In the genomic region with DNA sequence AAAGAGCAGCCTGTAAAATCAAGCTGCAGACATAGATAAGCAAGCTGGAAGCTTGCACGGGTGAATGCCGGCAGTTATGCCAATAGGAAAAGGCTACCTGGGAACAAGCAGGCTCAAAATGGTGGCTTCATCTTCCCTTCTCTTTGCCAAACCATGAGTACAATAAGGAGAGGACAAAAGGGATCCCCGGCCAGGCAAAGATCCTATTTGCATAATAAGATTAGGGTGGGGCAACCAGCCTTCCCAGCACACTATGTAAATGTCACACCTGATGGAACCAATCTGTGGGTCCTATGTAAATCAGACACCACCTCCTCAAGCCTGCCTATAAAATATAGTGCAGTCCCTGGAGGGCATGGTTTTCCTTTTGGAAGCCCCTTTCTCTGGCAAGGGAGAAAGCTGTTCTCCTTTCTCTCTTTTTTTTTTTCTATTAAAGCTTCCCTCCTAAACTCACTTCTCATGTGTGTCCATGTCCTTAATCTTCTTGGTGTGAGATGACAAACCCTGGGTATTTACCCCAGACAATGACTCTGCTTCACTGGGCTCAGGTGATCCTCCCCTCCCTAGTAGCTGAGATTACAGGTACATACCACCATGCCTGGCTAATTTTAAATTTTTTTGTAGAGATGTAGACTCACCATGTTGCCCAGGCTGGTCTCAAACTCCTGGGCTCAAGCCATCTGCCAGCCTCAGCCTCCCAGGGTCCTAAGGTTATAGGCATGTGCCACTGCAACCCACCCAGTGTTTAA, we compare ENCODE assay signal across 12 cellular contexts. TPM values are rescaled to one million over a fixed set of nuclear protein-coding genes. Genes with fewer than 3 reads are reported as not detected.
DNase-seq lines count a peak whose midpoint lies in the region; ATAC-seq lines count a peak whose summit lies in the region.
"Had no signal": no experiment of that assay in that cellular context is flagged by ENCODE, and none has a peak within 500 bp of the region (broad histone marks: within the 10 kb centered on the region; RNA-seq: fewer than 3 reads in every experiment).

No MANE protein-coding gene starts in this region.

- H4K91ac ChIP-seq in mesenchymal stem cell (ENCODE audit: low read length), result no peak overlapping the region

- no peak overlapping the region for H2BK15ac ChIP-seq in mesenchymal stem cell (ENCODE audit: low read depth, poor library complexity, severe bottlenecking)

- H3K4me1 Mint-ChIP-seq in T-helper 17 cell, result no peaks in the 10 kb centered on the region
- H3K4me1 Mint-ChIP-seq: activated CD4-positive, alpha-beta T cell treated with anti-CD3 and anti-CD28 coated beads, Interleukin-2, amount 10 ng/mL, durations not matched to agents 24 days and 14 days; activated T-helper 17 cell treated with anti-CD3 and anti-CD28 coated beads, Interleukin-2, amount 50 U/mL, for 72 hours had no signal

- H3K9ac ChIP-seq in ES-I3 (ENCODE audit: low read depth, low read length) (0 out of 2 replicates have a peak overlapping the region, but pooled peaks have one; percentile 12), mesenchymal stem cell (ENCODE audit: low read length) (no peak overlapping the region)

- H2BK5ac ChIP-seq in mesenchymal stem cell (ENCODE audit: low read depth, low read length, poor library complexity, severe bottlenecking), result no peak overlapping the region

- no peak overlapping the region for H3K4me2 ChIP-seq in mesenchymal stem cell (ENCODE audit: low read length, poor library complexity, severe bottlenecking)

- no peaks in the 10 kb centered on the region for H3K4me1 ChIP-seq in ES-I3 (ENCODE audit: insufficient read depth, low read length)
- peaks cover 2% of the 10 kb centered on the region for H3K4me1 ChIP-seq in SJCRH30
- H3K4me1 ChIP-seq in mesenchymal stem cell (ENCODE audit: control insufficient read depth, insufficient read depth, low read depth, low read length), result no peaks in the 10 kb centered on the region

- H3K18ac ChIP-seq in mesenchymal stem cell (ENCODE audit: low read depth in 1 of 2, low read length in 2 of 2), result no peak overlapping the region

- no peak overlapping the region for H4K8ac ChIP-seq in mesenchymal stem cell (ENCODE audit: low read length)

- H3K36me3 ChIP-seq in ES-I3 (ENCODE audit: insufficient read depth, low read length), result no peaks in the 10 kb centered on the region
- H3K36me3 ChIP-seq in SJCRH30, result no peaks in the 10 kb centered on the region
- no peaks in the 10 kb centered on the region for H3K36me3 ChIP-seq in mesenchymal stem cell (ENCODE audit: control insufficient read depth in 1 of 2, insufficient read depth in 2 of 2, low read depth in 1 of 2, low read length in 2 of 2)

- H3K27me3 ChIP-seq in SJCRH30 (no peaks in the 10 kb centered on the region), mesenchymal stem cell (ENCODE audit: control insufficient read depth in 1 of 2, insufficient read depth in 1 of 2, low read length in 2 of 2) (peaks cover 0 to 4% of the 10 kb centered on the region in 2 experiments)

- no peak overlapping the region for H3K4ac ChIP-seq in mesenchymal stem cell (ENCODE audit: low read depth in 1 of 2, low read length in 2 of 2)

- no peak overlapping the region for H2BK12ac ChIP-seq in mesenchymal stem cell (ENCODE audit: low read length in 2 of 2)

- no peak overlapping the region for H3K23ac ChIP-seq in mesenchymal stem cell (ENCODE audit: low read length in 2 of 2)

- H3K36me3 Mint-ChIP-seq in T-helper 17 cell (ENCODE audit: low read depth), result no peaks in the 10 kb centered on the region
- H3K36me3 Mint-ChIP-seq: CD8-positive, alpha-beta T cell had no signal

- no peak overlapping the region for H3K27ac Mint-ChIP-seq in T-helper 17 cell
- H3K27ac Mint-ChIP-seq: activated CD4-positive, alpha-beta T cell treated with anti-CD3 and anti-CD28 coated beads, Interleukin-2, amount 10 ng/mL, durations not matched to agents 24 days and 14 days; activated T-helper 17 cell treated with anti-CD3 and anti-CD28 coated beads, Interleukin-2, amount 50 U/mL, for 72 hours; CD8-positive, alpha-beta T cell had no signal

- no peak overlapping the region for H3K27ac ChIP-seq in SJCRH30
- H3K27ac ChIP-seq in mesenchymal stem cell (ENCODE audit: low read length, poor library complexity, severe bottlenecking), result no peak overlapping the region
- H3K27ac ChIP-seq: SK-N-MC had no signal

- DNase-seq in NCI-H146 (lab: John Stamatoyannopoulos, UW) (peak; percentile 93), SJCRH30 (peak; percentile 57 to 68), left kidney (ENCODE audit: low read depth, low spot score) (peak; percentile 57), mesenchymal stem cell (no peak), T-helper 17 cell (no peak)
- DNase-seq in activated CD4-positive, alpha-beta T cell treated with anti-CD3 and anti-CD28 coated beads, Interleukin-2, amount 50 U/mL, for 48 hours, result no peak
- DNase-seq: activated CD4-positive, alpha-beta T cell treated with anti-CD3 and anti-CD28 coated beads, Interleukin-2, amount 10 ng/mL, durations not matched to agents 24 days and 14 days; CD8-positive, alpha-beta T cell; NCI-H446 had no signal

- WGBS in mesenchymal stem cell, result 80% methylated on average over 3 of the region's 3 CpGs

- H3K4me3 ChIP-seq in SJCRH30, result peak overlapping the region; percentile 37
- no peak overlapping the region for H3K4me3 ChIP-seq in mesenchymal stem cell (ENCODE audit: insufficient read depth in 1 of 2, low read depth in 1 of 2, low read length in 2 of 2)
- H3K4me3 ChIP-seq: SK-N-MC had no signal

- ATAC-seq in T-helper 17 cell, result no peak
- ATAC-seq: activated T-helper 17 cell treated with anti-CD3 and anti-CD28 coated beads, Interleukin-2, amount 50 U/mL, for 72 hours; CD8-positive, alpha-beta T cell had no signal

- no peak overlapping the region for H3K14ac ChIP-seq in mesenchymal stem cell (ENCODE audit: low read length in 2 of 2)

- H3K9me3 ChIP-seq in ES-I3 (ENCODE audit: control insufficient read depth, insufficient read depth, low read length), result no peaks in the 10 kb centered on the region
- no peaks in the 10 kb centered on the region for H3K9me3 ChIP-seq in SJCRH30 (replicated peaks)
- no peaks in the 10 kb centered on the region for H3K9me3 ChIP-seq in mesenchymal stem cell (ENCODE audit: control insufficient read depth, low read length)
- no peaks in the 10 kb centered on the region for H3K9me3 ChIP-seq in T-helper 17 cell (ENCODE audit: control insufficient read depth, low read length, poor library complexity, severe bottlenecking)

- no peaks in the 10 kb centered on the region for H3K27me3 Mint-ChIP-seq in T-helper 17 cell
- H3K27me3 Mint-ChIP-seq: activated CD4-positive, alpha-beta T cell treated with anti-CD3 and anti-CD28 coated beads, Interleukin-2, amount 10 ng/mL, durations not matched to agents 24 days and 14 days had no signal

- no peaks in the 10 kb centered on the region for H3K79me1 ChIP-seq in mesenchymal stem cell (replicated peaks; ENCODE audit: low read length, poor library complexity, severe bottlenecking)

- no peak overlapping the region for H2AFZ ChIP-seq in mesenchymal stem cell (ENCODE audit: low read depth, low read length)

- no peak overlapping the region for H2AK5ac ChIP-seq in mesenchymal stem cell (ENCODE audit: low read length, severe bottlenecking)

- H2BK120ac ChIP-seq in mesenchymal stem cell (ENCODE audit: low read depth, low read length), result no peak overlapping the region

- no peak overlapping the region for H3K4me3 Mint-ChIP-seq in T-helper 17 cell
- H3K4me3 Mint-ChIP-seq: activated CD4-positive, alpha-beta T cell treated with anti-CD3 and anti-CD28 coated beads, Interleukin-2, amount 10 ng/mL, durations not matched to agents 24 days and 14 days; activated T-helper 17 cell treated with anti-CD3 and anti-CD28 coated beads, Interleukin-2, amount 50 U/mL, for 72 hours; CD8-positive, alpha-beta T cell had no signal

RNA-seq across cellular contexts. Expression of gene PSMD12, which starts 44.2 kb away (rescaled TPM):
- 49.6 and 69.7 TPM in 2 replicates for total RNA-seq in SJCRH30 (2014; rRNA removed; shearing (Covaris generic))
- polyA plus RNA-seq in mesenchymal stem cell (2013, experiment 1 of 2), result 42.5 TPM
- polyA plus RNA-seq in mesenchymal stem cell (2013, experiment 2 of 2), result 44.5 TPM
- 10 to 100 TPM; 43.4 to 53.8 TPM for total RNA-seq in T-helper 17 cell

RNA-seq across cellular contexts. Expression of gene PITPNC1, which starts 54.9 kb away (rescaled TPM):
- total RNA-seq in SJCRH30 (2014; rRNA removed; shearing (Covaris generic)), result 2.9 and 3.5 TPM in 2 replicates
- polyA plus RNA-seq in mesenchymal stem cell (2013, experiment 1 of 2), result 8.5 TPM
- 8.1 TPM for polyA plus RNA-seq in mesenchymal stem cell (2013, experiment 2 of 2)
- total RNA-seq in T-helper 17 cell, result 10 to 100 TPM; 72.9 to 82.0 TPM

Comparison
In these comparisons a context has a peak if more than half of its experiments do, and no peak if none do; other contexts are left out.
1. DNase-seq: peak in NCI-H146 (single experiment), SJCRH30 (2 of 2) and left kidney (single experiment); none in mesenchymal stem cell (single experiment), T-helper 17 cell (0 of 3) and activated CD4-positive, alpha-beta T cell treated with anti-CD3 and anti-CD28 coated beads, Interleukin-2, amount 50 U/mL, for 48 hours (0 of 2).
2. RNA of gene PITPNC1, which starts 54.9 kb away (total RNA-seq): 72.9 to 82.0 TPM in T-helper 17 cell; 2.9 to 3.5 TPM in SJCRH30; every median in the first group is over 10 times any median in the second.